8 cellular contexts compared by ENCODE assay signal in the genomic region with DNA sequence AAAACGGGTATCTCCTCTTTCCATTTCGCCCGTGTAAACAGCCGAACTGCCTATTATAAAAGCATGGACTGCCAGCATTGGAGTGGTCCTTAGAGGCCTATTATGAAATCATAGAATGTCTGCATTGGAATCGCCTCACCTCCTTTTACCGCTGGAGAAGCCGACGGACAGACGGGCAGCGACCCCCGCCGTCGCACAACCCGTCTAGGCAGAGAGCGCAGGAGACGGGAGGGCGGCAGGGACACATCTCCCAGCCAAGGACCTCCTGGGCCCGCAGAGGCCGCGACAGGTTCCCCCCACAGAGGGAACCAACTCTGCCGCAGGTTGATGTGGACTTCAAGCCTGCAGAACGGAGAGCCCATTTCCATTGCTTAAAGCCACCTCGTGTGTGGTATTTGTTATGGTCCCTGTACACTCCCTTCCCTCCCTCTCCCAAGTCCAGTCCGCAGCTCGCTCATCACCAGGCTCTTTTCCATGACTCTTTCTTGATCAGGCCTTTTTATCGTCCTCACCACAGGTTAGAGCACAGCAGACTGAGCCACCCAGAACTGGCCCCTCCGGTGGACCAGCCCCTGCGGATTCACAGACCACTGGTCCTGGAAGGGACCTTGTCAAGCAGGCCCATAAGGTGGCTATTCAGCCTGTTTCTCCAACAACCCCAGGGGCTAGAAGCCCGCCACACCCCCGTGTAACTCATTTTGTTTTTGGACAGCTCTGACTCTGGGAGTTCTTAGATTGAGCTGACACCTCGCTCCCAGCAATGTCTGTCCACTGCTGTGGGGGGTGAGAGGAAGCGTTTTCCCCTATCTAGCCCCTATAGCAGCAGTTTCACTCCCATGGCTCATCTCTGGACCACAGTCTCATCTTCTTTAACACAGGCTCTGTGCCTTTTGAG. TPM values are rescaled to one million over a fixed set of nuclear protein-coding genes. Genes with fewer than 3 reads are reported as not detected.
DNase-seq lines count a peak whose midpoint lies in the region; ATAC-seq, FAIRE-seq and TF ChIP-seq lines count a peak whose summit lies in the region.

No MANE protein-coding gene starts in this region.

- peak overlapping the region; percentile 73 for H3K9ac ChIP-seq in endothelial cell of umbilical vein (replicated peaks; ENCODE audit: extremely low read depth, insufficient read depth, low read length)

- H4K20me1 ChIP-seq in endothelial cell of umbilical vein (replicated peaks; ENCODE audit: control insufficient read depth, extremely low read depth, insufficient read depth, low read length) = no peaks in the 10 kb centered on the region

- CTCF ChIA-PET in Panc1 (lab: Charles Lee) = interaction anchor here (0.6 kb wide), 1 partner anchor 20 kb away, joined by 5 read pairs; no protein-coding TSS in a partner anchor
- CTCF ChIA-PET in endothelial cell of umbilical vein (lab: Charles Lee) = interaction anchor here (1.0 to 2.7 kb wide), 5 partner anchors 13 to 307 kb away, joined by 3 to 23 read pairs (median 6); partner anchors contain the start of gene XXYLT1

- intact Hi-C loops in Panc1 (cut with micrococcal nuclease; ENCODE audit: unreplicated experiment) (no loop called here), endothelial cell of umbilical vein (cut with micrococcal nuclease) (loop anchor here (2.0 to 10.0 kb wide), 2 partner anchors 101 to 311 kb away; partner anchors contain the start of gene ACAP2)

- peak overlapping the region; percentile 56 for H2AFZ ChIP-seq in endothelial cell of umbilical vein (ENCODE audit: low read depth, low read length)

- peak overlapping the region; percentile 48 for H3K27ac Mint-ChIP-seq in activated T-cell treated with anti-CD3 and anti-CD28 coated beads, Interleukin-2, amount 50 U/mL, for 72 hours
- no peak overlapping the region for H3K27ac Mint-ChIP-seq in nephron progenitor cell

- TF ChIP-seq CTCF in Panc1 (IDR thresholded peaks at IDR 0.05) (no peak), endothelial cell of umbilical vein (IDR thresholded peaks at IDR 0.05; ENCODE audit: extremely low read depth in 1 of 2, insufficient read depth in 1 of 2, low read depth in 1 of 2, low read length in 2 of 2) (no peak), nephron progenitor cell (IDR thresholded peaks at IDR 0.05) (no peak)

- H3K9me3 Mint-ChIP-seq in activated T-cell treated with anti-CD3 and anti-CD28 coated beads, Interleukin-2, amount 50 U/mL, for 72 hours = no peaks in the 10 kb centered on the region
- no peaks in the 10 kb centered on the region for H3K9me3 Mint-ChIP-seq in nephron progenitor cell

- BruUV-seq in Panc1 (replicated peaks; lab: Mats Ljungman, UMichigan) = TSS peak; percentile 79
- no TSS peak for BruUV-seq in endothelial cell of umbilical vein (replicated peaks; lab: Mats Ljungman, UMichigan)

- no peak for TF ChIP-seq POLR2A in endothelial cell of umbilical vein (IDR thresholded peaks at IDR 0.05; ENCODE audit: low read depth, low read length)

- peaks cover 76% of the 10 kb centered on the region for H3K4me1 Mint-ChIP-seq in activated T-cell treated with anti-CD3 and anti-CD28 coated beads, Interleukin-2, amount 50 U/mL, for 72 hours (ENCODE audit: low read depth)
- peaks cover 68% of the 10 kb centered on the region for H3K4me1 Mint-ChIP-seq in nephron progenitor cell

- H3K36me3 ChIP-seq in Panc1 (ENCODE audit: control insufficient read depth, insufficient read depth, low read length) = no peaks in the 10 kb centered on the region
- H3K36me3 ChIP-seq in endothelial cell of umbilical vein (ENCODE audit: control insufficient read depth in 2 of 2, extremely low read depth in 1 of 2, insufficient read depth in 2 of 2, low read length in 2 of 2) = no peaks in the 10 kb centered on the region

- H3K4me3 Mint-ChIP-seq in activated T-cell treated with anti-CD3 and anti-CD28 coated beads, Interleukin-2, amount 50 U/mL, for 72 hours = peak overlapping the region; percentile 85 to 89
- H3K4me3 Mint-ChIP-seq in nephron progenitor cell = peak overlapping the region; percentile 87

- DNase-seq in activated T-cell treated with anti-CD3 and anti-CD28 coated beads, Interleukin-2, amount 50 U/mL, for 72 hours = peak in 1 of 2 donors; percentile 30
- DNase-seq in activated T-cell treated with anti-CD3 and anti-CD28 coated beads for 4 hours (no peak), Panc1 (ENCODE audit: low read depth, low spot score) (no peak), endothelial cell of umbilical vein (ENCODE audit: low read depth, low spot score) (no peak), nephron progenitor cell (peak; percentile 44), SHP77 (lab: John Stamatoyannopoulos, UW) (no peak)

- H3K27me3 ChIP-seq in Panc1 (ENCODE audit: control insufficient read depth, insufficient read depth, low read length) (no peaks in the 10 kb centered on the region), endothelial cell of umbilical vein (ENCODE audit: control insufficient read depth in 2 of 2, insufficient read depth in 2 of 2, low read length in 2 of 2) (peaks cover 6 to 8% of the 10 kb centered on the region in 2 experiments)

- H3K36me3 Mint-ChIP-seq in activated T-cell treated with anti-CD3 and anti-CD28 coated beads, Interleukin-2, amount 50 U/mL, for 72 hours (ENCODE audit: insufficient read depth in 2 of 2) = peaks cover 8 to 11% of the 10 kb centered on the region in 2 donors
- no peaks in the 10 kb centered on the region for H3K36me3 Mint-ChIP-seq in nephron progenitor cell (ENCODE audit: low read depth)

- peak overlapping the region; percentile 55 for H3K27ac ChIP-seq in Panc1 (ENCODE audit: low read length)
- H3K27ac ChIP-seq in endothelial cell of umbilical vein (ENCODE audit: insufficient read depth, low read depth, low read length) = no peak overlapping the region

- H3K9me3 ChIP-seq in Panc1 (ENCODE audit: control insufficient read depth, insufficient read depth, low read depth, low read length) (no peaks in the 10 kb centered on the region), endothelial cell of umbilical vein (replicated peaks; ENCODE audit: control insufficient read depth, insufficient read depth, low read length) (no peaks in the 10 kb centered on the region)

- no peak for FAIRE-seq in endothelial cell of umbilical vein (lab: Jason Lieb, UNC)

- H3K27me3 Mint-ChIP-seq in activated T-cell treated with anti-CD3 and anti-CD28 coated beads, Interleukin-2, amount 50 U/mL, for 72 hours (ENCODE audit: low read depth) = no peaks in the 10 kb centered on the region
- peaks cover 18% of the 10 kb centered on the region for H3K27me3 Mint-ChIP-seq in nephron progenitor cell (ENCODE audit: low read depth, poor library complexity)

- ATAC-seq in activated T-cell treated with anti-CD3 and anti-CD28 coated beads, Interleukin-2, amount 50 U/mL, for 72 hours (replicated peaks in 1 of 2) = peak; percentile 8 to 11
- ATAC-seq in Panc1 (peak; percentile 49), GM18868 (IDR thresholded peaks at IDR 0.05; ENCODE audit: unreplicated experiment) (no peak), GM21381 (IDR thresholded peaks at IDR 0.05; ENCODE audit: unreplicated experiment) (no peak)

- no peaks in the 10 kb centered on the region for H3K9me1 ChIP-seq in endothelial cell of umbilical vein (replicated peaks; ENCODE audit: control insufficient read depth, extremely low read depth, insufficient read depth, low read length)

- H3K4me3 ChIP-seq in Panc1 (ENCODE audit: low read depth in 2 of 2, low read length in 2 of 2) (peak overlapping the region; percentile 56 to 95), endothelial cell of umbilical vein (replicated peaks in 1 of 3; ENCODE audit: insufficient read depth in 1 of 3, low read depth in 1 of 3, low read length in 3 of 3) (peak overlapping the region; percentile 25 to 97 (median 93))

- H3K4me1 ChIP-seq in Panc1 (ENCODE audit: control insufficient read depth, insufficient read depth, low read length) (peaks cover 28% of the 10 kb centered on the region), endothelial cell of umbilical vein (ENCODE audit: control insufficient read depth, extremely low read depth, insufficient read depth, low read length) (peaks cover 33% of the 10 kb centered on the region)

- in situ Hi-C loops in Panc1 (cut with HindIII; ENCODE audit: low pct_unique_long_range_greater_than_20kb, low sequenced_read_pairs) = no loop called here

- H3K79me2 ChIP-seq in endothelial cell of umbilical vein (ENCODE audit: control insufficient read depth, insufficient read depth, low read length) = peaks cover 26% of the 10 kb centered on the region

- H3K4me2 ChIP-seq in endothelial cell of umbilical vein (ENCODE audit: insufficient read depth, low read length) = peak overlapping the region; percentile 56

- dilution Hi-C loops in endothelial cell of umbilical vein (cut with MboI; ENCODE audit: extremely low pct_ligation_motif_present, low sequenced_read_pairs) = no loop called here

- POLR2A ChIA-PET in Panc1 (lab: Charles Lee) (interaction anchor here (0.6 kb wide), 1 partner anchor 1086 kb away, joined by 4 read pairs; no protein-coding TSS in a partner anchor), endothelial cell of umbilical vein (lab: Charles Lee) (interaction anchor here (0.7 to 1.9 kb wide), 4 partner anchors 9 to 273 kb away, joined by 3 to 10 read pairs (median 6); partner anchors contain the start of genes ACAP2 and XXYLT1)

RNA-seq across cellular contexts. Expression of gene PPP1R2, which starts 0.8 kb away (rescaled TPM):
- 10 to 100 TPM; 68.7 to 71.9 TPM for total RNA-seq in activated T-cell treated with anti-CD3 and anti-CD28 coated beads, Interleukin-2, amount 50 U/mL, for 72 hours
- total RNA-seq in Panc1 (2021; ENCODE audit: unreplicated experiment) (60.2 TPM), endothelial cell of umbilical vein (36.2 and 37.3 TPM in 2 replicates)
- 55.4 TPM for polyA plus RNA-seq in Panc1 (2012; ENCODE audit: insufficient read length)
- polyA plus RNA-seq in endothelial cell of umbilical vein = 18.1 and 19.9 TPM in 2 replicates
- 13.4 and 17.8 TPM in 2 replicates for polyA plus RNA-seq in endothelial cell of umbilical vein (2011; cell fraction: cytosol; rRNA removed)
- 10.3 and 12.3 TPM in 2 replicates for polyA plus RNA-seq in endothelial cell of umbilical vein (2011; cell fraction: nucleus; rRNA removed)
- 11.7 and 19.1 TPM in 2 replicates for polyA plus RNA-seq in endothelial cell of umbilical vein (2012)
- 30.5 and 38.1 TPM in 2 replicates for polyA minus RNA-seq in endothelial cell of umbilical vein
- 134 TPM for polyA minus RNA-seq in endothelial cell of umbilical vein (2011; cell fraction: cytosol; rRNA and poly(A)+ RNA removed)
- polyA minus RNA-seq in endothelial cell of umbilical vein (2011; cell fraction: nucleus; rRNA and poly(A)+ RNA removed) = 19.8 and 20.5 TPM in 2 replicates

RNA-seq across cellular contexts. Expression of gene APOD, which starts 39.9 kb away (rescaled TPM):
- total RNA-seq in activated T-cell treated with anti-CD3 and anti-CD28 coated beads, Interleukin-2, amount 50 U/mL, for 72 hours = 1 to 10 TPM; 2.4 to 4.3 TPM
- total RNA-seq in Panc1 (2021; ENCODE audit: unreplicated experiment) (not detected), endothelial cell of umbilical vein (1.8 and 2.9 TPM in 2 replicates)
- not detected for polyA plus RNA-seq in Panc1 (2012; ENCODE audit: insufficient read length)
- 2.2 and 3.1 TPM in 2 replicates for polyA plus RNA-seq in endothelial cell of umbilical vein
- polyA plus RNA-seq in endothelial cell of umbilical vein (2011; cell fraction: cytosol; rRNA removed) = 2.4 and 2.8 TPM in 2 replicates
- polyA plus RNA-seq in endothelial cell of umbilical vein (2011; cell fraction: nucleus; rRNA removed) = 0.18 and 0.41 TPM in 2 replicates
- 5.4 and 6.1 TPM in 2 replicates for polyA plus RNA-seq in endothelial cell of umbilical vein (2012)
- polyA minus RNA-seq in endothelial cell of umbilical vein = 1.7 and 2.0 TPM in 2 replicates
- not detected for polyA minus RNA-seq in endothelial cell of umbilical vein (2011; cell fraction: cytosol; rRNA and poly(A)+ RNA removed)
- 0.63 TPM in 1 of 2 replicates, not detected in the other for polyA minus RNA-seq in endothelial cell of umbilical vein (2011; cell fraction: nucleus; rRNA and poly(A)+ RNA removed)

Comparison
In these comparisons a context has a peak if more than half of its experiments do, and no peak if none do; other contexts are left out.
1. ATAC-seq: peak in activated T-cell treated with anti-CD3 and anti-CD28 coated beads, Interleukin-2, amount 50 U/mL, for 72 hours (2 of 2) and Panc1 (single experiment); none in GM18868 (single experiment) and GM21381 (single experiment).